ENCODE assay signal across 13 cellular contexts in genomic region chr19:40686882-40687524, GRCh38. TPM values are rescaled to one million over a fixed set of nuclear protein-coding genes. Genes with fewer than 3 reads are reported as not detected.
DNase-seq lines count a peak whose midpoint lies in the region; ATAC-seq and TF ChIP-seq lines count a peak whose summit lies in the region.
"Had no signal": no experiment of that assay in that cellular context is flagged by ENCODE, and none has a peak within 500 bp of the region (broad histone marks: within the 10 kb centered on the region; RNA-seq: fewer than 3 reads in every experiment).

No MANE protein-coding gene starts in this region.

- peaks cover 40% of the 10 kb centered on the region for H3K79me2 ChIP-seq in GM23248 (ENCODE audit: insufficient read depth)

- H3K4me3 ChIP-seq in GM23248 (no peak overlapping the region), adipocyte (ENCODE audit: low read length) (peak overlapping the region; percentile 96), gastroesophageal sphincter (no peak overlapping the region), stomach (peak overlapping the region in 1 of 4 donors; percentile 70)
- H3K4me3 ChIP-seq: colonic mucosa, mucosa of descending colon, PC-9 had no signal

- POLR2A ChIA-PET in activated CD8-positive, alpha-beta T cell treated with anti-CD3 and anti-CD28 coated beads, Interleukin-2, amount 10 ng/mL, durations not matched to agents 7 days and 5 days (lab: Charles Lee): no interaction called here

- H3K27me3 Mint-ChIP-seq in activated CD8-positive, alpha-beta T cell treated with anti-CD3 and anti-CD28 coated beads, Interleukin-2, amount 10 ng/mL, durations not matched to agents 7 days and 5 days (ENCODE audit: low read depth): no peaks in the 10 kb centered on the region
- H3K27me3 Mint-ChIP-seq: stimulated activated naive CD8-positive, alpha-beta T cell treated with anti-CD3 and anti-CD28 coated beads, Interleukin-15, Interleukin-2, amounts not matched to agents 100 ng/mL and 50 ng/mL, for 24 hours had no signal

- H3K9me3 Mint-ChIP-seq in activated CD8-positive, alpha-beta T cell treated with anti-CD3 and anti-CD28 coated beads, Interleukin-2, amount 10 ng/mL, durations not matched to agents 7 days and 5 days (ENCODE audit: insufficient read depth): no peaks in the 10 kb centered on the region
- H3K9me3 Mint-ChIP-seq: stimulated activated naive CD8-positive, alpha-beta T cell treated with anti-CD3 and anti-CD28 coated beads, Interleukin-15, Interleukin-2, amounts not matched to agents 100 ng/mL and 50 ng/mL, for 24 hours had no signal

- no peak for TF ChIP-seq CTCF in gastroesophageal sphincter (IDR thresholded peaks at IDR 0.05)
- TF ChIP-seq CTCF in stomach (IDR thresholded peaks at IDR 0.05): no peak

- H3K4me1 Mint-ChIP-seq in activated CD8-positive, alpha-beta T cell treated with anti-CD3 and anti-CD28 coated beads, Interleukin-2, amount 10 ng/mL, durations not matched to agents 7 days and 5 days (ENCODE audit: low read depth): peaks cover 2% of the 10 kb centered on the region

- H3K9ac ChIP-seq in GM23248 (peak overlapping the region; percentile 100), adipocyte (ENCODE audit: low read length) (no peak overlapping the region)

- no peaks in the 10 kb centered on the region for H4K20me1 ChIP-seq in GM23248 (ENCODE audit: insufficient read depth)

- H3K4me2 ChIP-seq in GM23248 (ENCODE audit: unreplicated experiment): peak overlapping the region; percentile 93
- H3K4me2 ChIP-seq: PC-9 had no signal

- H3K36me3 ChIP-seq in GM23248 (ENCODE audit: low read depth): peaks cover 25% of the 10 kb centered on the region; the same call in 1 of the 2 replicates
- peaks cover 41% of the 10 kb centered on the region for H3K36me3 ChIP-seq in adipocyte (ENCODE audit: control insufficient read depth, insufficient read depth, low read length, severe bottlenecking)
- peaks cover 0 to 54% of the 10 kb centered on the region in 2 donors for H3K36me3 ChIP-seq in gastroesophageal sphincter
- peaks cover 27 to 55% (median 53%) of the 10 kb centered on the region in 4 donors for H3K36me3 ChIP-seq in stomach
- H3K36me3 ChIP-seq: colonic mucosa had no signal

- peaks cover 5% of the 10 kb centered on the region; the same call in 1 of the 2 replicates for H3F3A ChIP-seq in GM23248 (ENCODE audit: insufficient read depth)

- no peaks in the 10 kb centered on the region for H3K9me2 ChIP-seq in GM23248 (ENCODE audit: insufficient read depth)

- peaks cover 17% of the 10 kb centered on the region for H3K4me1 ChIP-seq in GM23248 (ENCODE audit: insufficient read depth)
- H3K4me1 ChIP-seq in adipocyte (ENCODE audit: control insufficient read depth, insufficient read depth, low read length): peaks cover 30% of the 10 kb centered on the region
- peaks cover 0 to 49% (median 17%) of the 10 kb centered on the region in 3 donors for H3K4me1 ChIP-seq in gastroesophageal sphincter
- peaks cover 25 to 52% (median 37%) of the 10 kb centered on the region in 4 donors for H3K4me1 ChIP-seq in stomach
- H3K4me1 ChIP-seq: colonic mucosa had no signal

- H2AFZ ChIP-seq in GM23248: no peak overlapping the region
- H2AFZ ChIP-seq: PC-9 had no signal

- H3K27me3 ChIP-seq in GM23248 (replicated peaks; ENCODE audit: insufficient read depth) (no peaks in the 10 kb centered on the region), adipocyte (replicated peaks; ENCODE audit: control insufficient read depth, insufficient read depth, low read length) (no peaks in the 10 kb centered on the region), gastroesophageal sphincter (no peaks in the 10 kb centered on the region), stomach (no peaks in the 10 kb centered on the region)
- H3K27me3 ChIP-seq: colonic mucosa had no signal

- no peak overlapping the region for H3K27ac Mint-ChIP-seq in activated CD8-positive, alpha-beta T cell treated with anti-CD3 and anti-CD28 coated beads, Interleukin-2, amount 10 ng/mL, durations not matched to agents 7 days and 5 days
- H3K27ac Mint-ChIP-seq: stimulated activated naive CD8-positive, alpha-beta T cell treated with anti-CD3 and anti-CD28 coated beads, Interleukin-15, Interleukin-2, amounts not matched to agents 100 ng/mL and 50 ng/mL, for 24 hours had no signal

- H3K27ac ChIP-seq in GM23248 (peak overlapping the region; percentile 89), gastroesophageal sphincter (peak overlapping the region in 3 of 4 donors; percentile 88 to 95 (median 94)), stomach (peak overlapping the region in 4 of 5 donors; percentile 41 to 93 (median 70))
- H3K27ac ChIP-seq: PC-9 had no signal

- no peak for ATAC-seq in gastroesophageal sphincter
- no peak for ATAC-seq in activated CD8-positive, alpha-beta T cell treated with anti-CD3 and anti-CD28 coated beads, Interleukin-2, amount 10 ng/mL, durations not matched to agents 7 days and 5 days

- no peak for DNase-seq in GM23248
- DNase-seq in adipocyte (ENCODE audit: low read depth): no peak
- no peak for DNase-seq in stomach
- no peak for DNase-seq in activated CD8-positive, alpha-beta T cell treated with anti-CD3 and anti-CD28 coated beads, Interleukin-2, amount 10 ng/mL, durations not matched to agents 7 days and 5 days
- no peak for DNase-seq in activated CD8-positive, alpha-beta memory T cell treated with anti-CD3 and anti-CD28 coated beads, Interleukin-2, amount 50 U/mL, for 4 hours
- no peak for DNase-seq in stimulated activated CD4-positive, alpha-beta T cell treated with anti-CD3 and anti-CD28 coated beads, Interleukin-1b, Interleukin-23, amount 100 ng/mL, for 48 hours
- DNase-seq: NCI-H1694 treated with DMSO at 0.1 percent for 48 hours, NCI-H526, PC-9 had no signal

- TF ChIP-seq EP300 in gastroesophageal sphincter (IDR thresholded peaks at IDR 0.05) (no peak), stomach (IDR thresholded peaks at IDR 0.05) (no peak)

- CTCF ChIA-PET in activated CD8-positive, alpha-beta T cell treated with anti-CD3 and anti-CD28 coated beads, Interleukin-2, amount 10 ng/mL, durations not matched to agents 7 days and 5 days (lab: Charles Lee): no interaction called here

- TF ChIP-seq POLR2A in gastroesophageal sphincter (IDR thresholded peaks at IDR 0.05): no peak
- no peak for TF ChIP-seq POLR2A in stomach (IDR thresholded peaks at IDR 0.05)

- peaks cover 5% of the 10 kb centered on the region for H3K36me3 Mint-ChIP-seq in activated CD8-positive, alpha-beta T cell treated with anti-CD3 and anti-CD28 coated beads, Interleukin-2, amount 10 ng/mL, durations not matched to agents 7 days and 5 days (ENCODE audit: low read depth)

- WGBS in GM23248 (ENCODE audit: low coverage in 1 of 2, low lambda C conversion rate in 2 of 2, missing lambda C conversion rate in 2 of 2), 2 experiments: 69 to 75% methylated on average over 11 to 14 of the region's 14 CpGs
- 51 to 80% methylated on average over 3 to 4 of the region's 14 CpGs for WGBS in gastroesophageal sphincter (ENCODE audit: low coverage in 1 of 2), 2 donors
- WGBS in stomach, 5 donors: 81 to 84% (median 82%) methylated on average over 13 to 14 of the region's 14 CpGs

- intact Hi-C loops in stomach (cut with DNase I; ENCODE audit: low total_unique reads): no loop called here

- no peaks in the 10 kb centered on the region for H3K9me3 ChIP-seq in GM23248 (ENCODE audit: low read depth)
- no peaks in the 10 kb centered on the region for H3K9me3 ChIP-seq in adipocyte (ENCODE audit: control insufficient read depth, low read length)
- H3K9me3 ChIP-seq in gastroesophageal sphincter: no peaks in the 10 kb centered on the region
- no peaks in the 10 kb centered on the region for H3K9me3 ChIP-seq in stomach
- H3K9me3 ChIP-seq: colonic mucosa, mucosa of descending colon had no signal

- in situ Hi-C loops in GM23248 (cut with MboI): no loop called here

- no peak overlapping the region for H3K4me3 Mint-ChIP-seq in activated CD8-positive, alpha-beta T cell treated with anti-CD3 and anti-CD28 coated beads, Interleukin-2, amount 10 ng/mL, durations not matched to agents 7 days and 5 days
- H3K4me3 Mint-ChIP-seq: stimulated activated naive CD8-positive, alpha-beta T cell treated with anti-CD3 and anti-CD28 coated beads, Interleukin-15, Interleukin-2, amounts not matched to agents 100 ng/mL and 50 ng/mL, for 24 hours had no signal

RNA-seq across cellular contexts. Expression of gene NUMBL, which starts 3.4 kb away (rescaled TPM):
- total RNA-seq in GM23248 (2014; rRNA removed; shearing (Covaris generic)): 33.4 and 49.7 TPM in 2 replicates
- polyA plus RNA-seq in GM23248 (2016; fragmentation: Nextera tagmentation; extraction: Ambion mirVana) (30.8 and 35.1 TPM in 2 replicates), stomach (10 to 100 TPM; 10.1 to 12.9 (median 11.6) TPM)
- total RNA-seq in gastroesophageal sphincter (10 to 100 TPM; 35.8 to 60.6 (median 49.1) TPM), stomach (100 to 1,000 TPM in 2 of 5 donors, 10 to 100 TPM in 3; 14.7 to 254 (median 31.6) TPM)
- total RNA-seq in activated CD8-positive, alpha-beta T cell treated with anti-CD3 and anti-CD28 coated beads, Interleukin-2, amount 10 ng/mL, durations not matched to agents 7 days and 5 days: 1 to 10 TPM; 5.1 to 6.0 TPM

RNA-seq across cellular contexts. Expression of gene COQ8B, which starts 29.7 kb away (rescaled TPM):
- total RNA-seq in GM23248 (2014; rRNA removed; shearing (Covaris generic)): 28.6 and 43.4 TPM in 2 replicates
- 13.4 and 15.2 TPM in 2 replicates for polyA plus RNA-seq in GM23248 (2016; fragmentation: Nextera tagmentation; extraction: Ambion mirVana)
- 10 to 100 TPM; 27.3 to 50.5 (median 44.7) TPM for total RNA-seq in gastroesophageal sphincter
- total RNA-seq in stomach: 10 to 100 TPM; 40.9 to 91.5 (median 52.3) TPM
- 10 to 100 TPM; 26.9 to 35.2 (median 29.2) TPM for polyA plus RNA-seq in stomach
- 10 to 100 TPM; 21.5 to 27.2 TPM for total RNA-seq in activated CD8-positive, alpha-beta T cell treated with anti-CD3 and anti-CD28 coated beads, Interleukin-2, amount 10 ng/mL, durations not matched to agents 7 days and 5 days

RNA-seq across cellular contexts. Expression of gene ITPKC, which starts 29.9 kb away (rescaled TPM):
- total RNA-seq in GM23248 (2014; rRNA removed; shearing (Covaris generic)): 19.9 and 24.7 TPM in 2 replicates
- polyA plus RNA-seq in GM23248 (2016; fragmentation: Nextera tagmentation; extraction: Ambion mirVana): 8.5 and 10.4 TPM in 2 replicates
- 10 to 100 TPM; 25.2 to 71.8 (median 30.6) TPM for total RNA-seq in gastroesophageal sphincter
- 10 to 100 TPM; 17.8 to 84.0 (median 31.4) TPM for total RNA-seq in stomach
- 10 to 100 TPM; 19.7 to 32.2 (median 20.5) TPM for polyA plus RNA-seq in stomach
- 1 to 10 TPM; 4.7 to 5.3 TPM for total RNA-seq in activated CD8-positive, alpha-beta T cell treated with anti-CD3 and anti-CD28 coated beads, Interleukin-2, amount 10 ng/mL, durations not matched to agents 7 days and 5 days
